In the genomic region with DNA sequence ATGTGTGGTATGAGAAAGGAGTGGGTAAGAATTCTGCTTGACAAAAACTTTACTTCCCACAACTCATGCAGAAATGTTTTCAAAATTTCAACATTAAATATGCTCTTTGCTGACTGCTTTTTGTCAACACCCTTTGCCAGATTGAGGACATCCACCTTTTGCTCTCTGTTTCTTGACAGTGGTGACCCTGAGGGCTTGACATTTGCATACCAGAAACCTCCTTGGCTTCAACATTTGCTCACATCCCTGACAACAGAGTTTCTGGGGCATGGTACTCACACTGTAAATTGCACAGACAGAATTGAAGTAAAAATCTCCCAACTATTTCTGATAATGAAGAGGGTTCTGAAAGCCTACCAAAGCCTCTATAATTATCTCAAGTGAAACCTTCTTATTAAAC, we compare ENCODE assay signal across 19 cellular contexts.
DNase-seq lines count a peak whose midpoint lies in the region; ATAC-seq and TF ChIP-seq lines count a peak whose summit lies in the region.
"Had no signal": no experiment of that assay in that cellular context is flagged by ENCODE, and none has a peak within 500 bp of the region (broad histone marks: within the 10 kb centered on the region; RNA-seq: fewer than 3 reads in every experiment).

No MANE protein-coding gene starts in this region.

- H3K4me3 ChIP-seq in AG10803 (ENCODE audit: low read length) (no peak overlapping the region), adipocyte (ENCODE audit: low read length) (no peak overlapping the region), psoas muscle (no peak overlapping the region)
- H3K4me3 ChIP-seq: BLaER1, left lung, uterus had no signal

- DNase-seq in AG10803 (ENCODE audit: low read depth), result peak; percentile 38
- peak; percentile 44 for DNase-seq in adipocyte (ENCODE audit: low read depth)
- DNase-seq in psoas muscle, result no peak
- no peak for DNase-seq in NCI-H345 (lab: John Stamatoyannopoulos, UW)
- DNase-seq in activated T-cell treated with anti-CD3 and anti-CD28 coated beads, Interleukin-2, amount 50 U/mL, for 1 hour, result no peak
- DNase-seq: activated CD4-positive, alpha-beta T cell treated with anti-CD3 and anti-CD28 coated beads for 1 hour; COR-L47; left lung; NCI-H187; SHP77 treated with DMSO at 0.1 percent for 48 hours; stimulated activated CD4-positive, alpha-beta T cell treated with anti-CD3 and anti-CD28 coated beads, Interleukin-1b, Interleukin-23, amount 100 ng/mL, for 48 hours; substantia nigra; uterus had no signal

- H3K9ac ChIP-seq in adipocyte (ENCODE audit: low read length), result no peak overlapping the region
- H3K9ac ChIP-seq: BLaER1 had no signal

- H3K27me3 ChIP-seq in adipocyte (replicated peaks; ENCODE audit: control insufficient read depth, insufficient read depth, low read length) (no peaks in the 10 kb centered on the region), psoas muscle (ENCODE audit: insufficient read depth in 3 of 3, low read length in 2 of 3) (no peaks in the 10 kb centered on the region)
- H3K27me3 ChIP-seq: BLaER1, left lung, uterus had no signal

- no peak for TF ChIP-seq CTCF in AG10803 (conservative IDR thresholded peaks at IDR 0.05; ENCODE audit: low read length)
- no peak for TF ChIP-seq CTCF in psoas muscle (IDR thresholded peaks at IDR 0.05)

- H3K4me1 ChIP-seq in adipocyte (ENCODE audit: control insufficient read depth, insufficient read depth, low read length) (no peaks in the 10 kb centered on the region), psoas muscle (no peaks in the 10 kb centered on the region)
- H3K4me1 ChIP-seq: BLaER1, left lung, uterus had no signal

- H3K9me3 ChIP-seq in adipocyte (ENCODE audit: control insufficient read depth, low read length), result no peaks in the 10 kb centered on the region
- no peaks in the 10 kb centered on the region for H3K9me3 ChIP-seq in psoas muscle
- H3K9me3 ChIP-seq: BLaER1, uterus had no signal

- ATAC-seq in GM18867 (IDR thresholded peaks at IDR 0.05; ENCODE audit: unreplicated experiment) (peak; percentile 99), HG02642 (IDR thresholded peaks at IDR 0.05; ENCODE audit: poor library complexity, unreplicated experiment) (peak; percentile 57), psoas muscle (no peak), HG02885 (IDR thresholded peaks at IDR 0.05; ENCODE audit: poor library complexity, unreplicated experiment) (no peak)
- ATAC-seq: activated naive CD4-positive, alpha-beta T cell treated with anti-CD3 and anti-CD28 coated beads, Interleukin-2, amount 50 U/mL, for 72 hours; left lung had no signal

- H3K27ac ChIP-seq in psoas muscle, result no peak overlapping the region
- H3K27ac ChIP-seq: BLaER1, epithelial cell of prostate, left lung, uterus had no signal

- intact Hi-C loops in psoas muscle (cut with DNase I), result no loop called here

- H3K36me3 ChIP-seq in adipocyte (ENCODE audit: control insufficient read depth, insufficient read depth, low read length, severe bottlenecking) (no peaks in the 10 kb centered on the region), psoas muscle (ENCODE audit: insufficient read depth in 1 of 2, low read depth in 1 of 2) (no peaks in the 10 kb centered on the region)
- H3K36me3 ChIP-seq: BLaER1, left lung, uterus had no signal

Comparison
In these comparisons a context has a peak if more than half of its experiments do, and no peak if none do; other contexts are left out.
1. DNase-seq: peak in AG10803 (single experiment) and adipocyte (single experiment); none in psoas muscle (0 of 2), NCI-H345 (single experiment) and activated T-cell treated with anti-CD3 and anti-CD28 coated beads, Interleukin-2, amount 50 U/mL, for 1 hour (single experiment).
2. ATAC-seq: peak in GM18867 (single experiment) and HG02642 (single experiment); none in psoas muscle (0 of 4) and HG02885 (single experiment).